23 cellular contexts compared by ENCODE assay signal in genomic region chr19:3753631-3754410, GRCh38. TPM values are rescaled to one million over a fixed set of nuclear protein-coding genes. Genes with fewer than 3 reads are reported as not detected.
DNase-seq lines count a peak whose midpoint lies in the region; ATAC-seq lines count a peak whose summit lies in the region.
"Had no signal": no experiment of that assay in that cellular context is flagged by ENCODE, and none has a peak within 500 bp of the region (broad histone marks: within the 10 kb centered on the region; RNA-seq: fewer than 3 reads in every experiment).

No MANE protein-coding gene starts in this region.

- no peak overlapping the region for H2BK15ac ChIP-seq in neuronal stem cell (ENCODE audit: low read length)

- no peak overlapping the region for H3K4me2 ChIP-seq in neuronal stem cell (ENCODE audit: insufficient read depth, low read length, poor library complexity, severe bottlenecking)
- H3K4me2 ChIP-seq: A549 had no signal

- peaks cover 17% of the 10 kb centered on the region for H3K4me1 Mint-ChIP-seq in stimulated activated naive CD8-positive, alpha-beta T cell treated with anti-CD3 and anti-CD28 coated beads, Interleukin-15, amount 100 ng/mL, for 72 hours
- H3K4me1 Mint-ChIP-seq: H9 had no signal

- H3K27me3 Mint-ChIP-seq in stimulated activated naive CD8-positive, alpha-beta T cell treated with anti-CD3 and anti-CD28 coated beads, Interleukin-15, amount 100 ng/mL, for 72 hours, result no peaks in the 10 kb centered on the region
- H3K27me3 Mint-ChIP-seq: CD4-positive, CD25-positive, alpha-beta regulatory T cell had no signal

- DNase-seq in stimulated activated naive CD8-positive, alpha-beta T cell treated with anti-CD3 and anti-CD28 coated beads, Interleukin-15, amount 100 ng/mL, for 72 hours, result no peak
- no peak for DNase-seq in stimulated activated naive CD8-positive, alpha-beta T cell treated with anti-CD3 and anti-CD28 coated beads, Interleukin-15, Interleukin-2, amounts not matched to agents 100 U/mL and 50 U/mL, for 24 hours
- no peak for DNase-seq in neuronal stem cell (ENCODE audit: low spot score)
- no peak for DNase-seq in aorta
- no peak for DNase-seq in SHP77 (lab: John Stamatoyannopoulos, UW)
- no peak for DNase-seq in NK-92 (lab: John Stamatoyannopoulos, UW; ENCODE audit: unreplicated experiment)
- DNase-seq: 8988T; ACHN; AML-193; BE2C; Caco-2; CD4-positive, CD25-positive, alpha-beta regulatory T cell; CD8-positive, alpha-beta T cell; DMS153; DND-41; GM23248; H9 had no signal

- no peak overlapping the region for H3K4ac ChIP-seq in neuronal stem cell (ENCODE audit: low read length)

- H2BK120ac ChIP-seq in neuronal stem cell (ENCODE audit: low read depth, low read length), result no peak overlapping the region

- no peaks in the 10 kb centered on the region for H3K27me3 ChIP-seq in HUES6 (ENCODE audit: control insufficient read depth, insufficient read depth, low read length)
- H3K27me3 ChIP-seq in neuronal stem cell (ENCODE audit: control insufficient read depth in 3 of 3, insufficient read depth in 3 of 3, low read depth in 1 of 3, low read length in 3 of 3), result no peaks in the 10 kb centered on the region
- H3K27me3 ChIP-seq in aorta (ENCODE audit: control insufficient read depth in 1 of 2, insufficient read depth in 2 of 2, low read length in 1 of 2), result no peaks in the 10 kb centered on the region
- H3K27me3 ChIP-seq: BE2C had no signal

- peaks cover 41% of the 10 kb centered on the region for H3K36me3 ChIP-seq in HUES6 (ENCODE audit: control insufficient read depth, insufficient read depth, low read length)
- peaks cover 12 to 29% of the 10 kb centered on the region in 2 donors for H3K36me3 ChIP-seq in neuronal stem cell (replicated peaks in 1 of 2; ENCODE audit: control insufficient read depth in 2 of 2, insufficient read depth in 2 of 2, low read length in 2 of 2)
- H3K36me3 ChIP-seq in aorta (ENCODE audit: control insufficient read depth in 1 of 2, insufficient read depth in 2 of 2, low read length in 1 of 2), result no peaks in the 10 kb centered on the region

- H4K8ac ChIP-seq in neuronal stem cell (ENCODE audit: low read depth, low read length), result peak overlapping the region; percentile 43

- no peak overlapping the region for H3K4me3 Mint-ChIP-seq in stimulated activated naive CD8-positive, alpha-beta T cell treated with anti-CD3 and anti-CD28 coated beads, Interleukin-15, amount 100 ng/mL, for 72 hours
- H3K4me3 Mint-ChIP-seq: CD8-positive, alpha-beta T cell; H9 had no signal

- H3K23ac ChIP-seq in neuronal stem cell (ENCODE audit: low read depth, low read length, poor library complexity), result no peak overlapping the region

- no peaks in the 10 kb centered on the region for H3K9me3 Mint-ChIP-seq in stimulated activated naive CD8-positive, alpha-beta T cell treated with anti-CD3 and anti-CD28 coated beads, Interleukin-15, amount 100 ng/mL, for 72 hours
- H3K9me3 Mint-ChIP-seq: CD4-positive, CD25-positive, alpha-beta regulatory T cell; CD8-positive, alpha-beta T cell; H9 had no signal

- no peak overlapping the region for H2AFZ ChIP-seq in neuronal stem cell (ENCODE audit: low read length)
- H2AFZ ChIP-seq: GM23248 had no signal

- H3K9me3 ChIP-seq in HUES6 (ENCODE audit: control insufficient read depth, insufficient read depth, low read depth, low read length) (no peaks in the 10 kb centered on the region), neuronal stem cell (replicated peaks in 1 of 2; ENCODE audit: control insufficient read depth in 2 of 2, insufficient read depth in 1 of 2, low read depth in 1 of 2, low read length in 2 of 2) (no peaks in the 10 kb centered on the region), aorta (ENCODE audit: control insufficient read depth, low read length) (no peaks in the 10 kb centered on the region)
- H3K9me3 ChIP-seq: A549, BE2C, Caco-2 had no signal

- no peak overlapping the region for H4K91ac ChIP-seq in neuronal stem cell (ENCODE audit: low read depth, low read length, poor library complexity)

- no peak overlapping the region for H3K18ac ChIP-seq in neuronal stem cell (ENCODE audit: low read length)

- peak overlapping the region; percentile 33 for H3K9ac ChIP-seq in HUES6 (ENCODE audit: low read length)
- H3K9ac ChIP-seq in neuronal stem cell (ENCODE audit: low read depth, low read length, poor library complexity), result no peak overlapping the region
- H3K9ac ChIP-seq: GM23248 had no signal

- ATAC-seq in stimulated activated naive CD8-positive, alpha-beta T cell treated with anti-CD3 and anti-CD28 coated beads, Interleukin-15, amount 100 ng/mL, for 72 hours, result peak; percentile 52
- ATAC-seq in stimulated activated naive CD8-positive, alpha-beta T cell treated with anti-CD3 and anti-CD28 coated beads, Interleukin-15, Interleukin-2, amounts not matched to agents 100 U/mL and 50 U/mL, for 24 hours, result no peak
- ATAC-seq in aorta (ENCODE audit: low FRiP score) (peak; percentile 26), GM18519 (IDR thresholded peaks at IDR 0.05; ENCODE audit: low FRiP score, unreplicated experiment) (no peak)
- ATAC-seq: A549; CD8-positive, alpha-beta T cell; HCT116 had no signal

- H2BK5ac ChIP-seq in neuronal stem cell (ENCODE audit: low read length), result no peak overlapping the region

- intact Hi-C loops in aorta (cut with DNase I), result no loop called here

- no peak overlapping the region for H3K27ac Mint-ChIP-seq in stimulated activated naive CD8-positive, alpha-beta T cell treated with anti-CD3 and anti-CD28 coated beads, Interleukin-15, amount 100 ng/mL, for 72 hours

- no peak overlapping the region for H3K27ac ChIP-seq in HUES6 (ENCODE audit: low read depth, low read length)
- H3K27ac ChIP-seq in neuronal stem cell (replicated peaks; ENCODE audit: low read length), result no peak overlapping the region
- no peak overlapping the region for H3K27ac ChIP-seq in aorta (ENCODE audit: low read depth in 1 of 2, low read length in 2 of 2)
- H3K27ac ChIP-seq: A549, C4-2B, GM23248 had no signal

- H3K79me1 ChIP-seq in neuronal stem cell (ENCODE audit: low read depth, low read length), result peaks cover 5% of the 10 kb centered on the region

- no peak overlapping the region for H3K14ac ChIP-seq in neuronal stem cell (ENCODE audit: low read length)

- H2BK12ac ChIP-seq in neuronal stem cell (ENCODE audit: low read length), result peak overlapping the region; percentile 58

- no peak overlapping the region for H2AK5ac ChIP-seq in neuronal stem cell (ENCODE audit: low read depth, low read length)

- WGBS in neuronal stem cell (ENCODE audit: extremely low coverage in 2 of 2, insufficient read length in 2 of 2, insufficient replicate concordance in 1 of 2), 2 donors, result no CpG with 5 or more reads among the region's 51 CpGs
- WGBS in aorta, 2 donors, result 95% methylated on average over 50 to 51 of the region's 51 CpGs

- no peaks in the 10 kb centered on the region for H3K4me1 ChIP-seq in HUES6 (ENCODE audit: control insufficient read depth, insufficient read depth, low read length)
- H3K4me1 ChIP-seq in neuronal stem cell (ENCODE audit: control insufficient read depth in 2 of 2, insufficient read depth in 1 of 2, low read depth in 1 of 2, low read length in 2 of 2), result no peaks in the 10 kb centered on the region
- H3K4me1 ChIP-seq in aorta (ENCODE audit: control insufficient read depth in 1 of 2, insufficient read depth in 2 of 2, low read length in 2 of 2), result no peaks in the 10 kb centered on the region
- H3K4me1 ChIP-seq: A549, BE2C, Caco-2 had no signal

- H3K4me3 ChIP-seq in HUES6 (ENCODE audit: low read depth, low read length) (no peak overlapping the region), neuronal stem cell (ENCODE audit: low read length in 2 of 2) (no peak overlapping the region), aorta (ENCODE audit: low read length in 2 of 2) (no peak overlapping the region)
- H3K4me3 ChIP-seq: A549, GM23248 had no signal

RNA-seq across cellular contexts. Expression of gene APBA3, which starts 7.7 kb away (rescaled TPM):
- polyA plus RNA-seq in neuronal stem cell (2013, experiment 1 of 2), result 19.0 TPM
- 17.8 TPM for polyA plus RNA-seq in neuronal stem cell (2013, experiment 2 of 2)
- 10 to 100 TPM; 15.7 to 24.3 TPM for total RNA-seq in aorta
- polyA plus RNA-seq in aorta, result 10 to 100 TPM in 1 of 2 donors, 1 to 10 TPM in 1; 7.1 to 25.6 TPM

RNA-seq across cellular contexts. Expression of gene MRPL54, which starts 8.7 kb away (rescaled TPM):
- 39.9 TPM for polyA plus RNA-seq in neuronal stem cell (2013, experiment 1 of 2)
- polyA plus RNA-seq in neuronal stem cell (2013, experiment 2 of 2), result 40.6 TPM
- 10 to 100 TPM; 39.6 to 40.7 TPM for total RNA-seq in aorta
- 100 to 1,000 TPM in 1 of 2 donors, 10 to 100 TPM in 1; 88.7 to 125 TPM for polyA plus RNA-seq in aorta

RNA-seq across cellular contexts. Expression of gene RAX2, which starts 18.2 kb away (rescaled TPM):
- 0.01 TPM for polyA plus RNA-seq in neuronal stem cell (2013, experiment 1 of 2)
- 0.03 TPM for polyA plus RNA-seq in neuronal stem cell (2013, experiment 2 of 2)
- not detected for total RNA-seq in aorta
- polyA plus RNA-seq in aorta, result not detected
- total RNA-seq: Caco-2; CD4-positive, CD25-positive, alpha-beta regulatory T cell; CD8-positive, alpha-beta T cell; GM23248; H1; H9 had no signal
- polyA plus RNA-seq: A549, GM23248 had no signal

RNA-seq across cellular contexts. Expression of gene MATK, which starts 32.4 kb away (rescaled TPM):
- 1.4 TPM for polyA plus RNA-seq in neuronal stem cell (2013, experiment 1 of 2)
- 1.6 TPM for polyA plus RNA-seq in neuronal stem cell (2013, experiment 2 of 2)
- 1 to 10 TPM; 1.9 to 2.0 TPM for total RNA-seq in aorta
- polyA plus RNA-seq in aorta, result 1 to 10 TPM; 1.7 to 5.5 TPM
- total RNA-seq: GM23248 had no signal
- polyA plus RNA-seq: GM23248 had no signal

RNA-seq across cellular contexts. Expression of gene TJP3, which starts 45.6 kb away (rescaled TPM):
- 23.4 TPM for polyA plus RNA-seq in neuronal stem cell (2013, experiment 1 of 2)
- 21.0 TPM for polyA plus RNA-seq in neuronal stem cell (2013, experiment 2 of 2)
- under 1 TPM; 0.26 to 0.60 TPM for total RNA-seq in aorta
- polyA plus RNA-seq in aorta, result 10 to 100 TPM in 1 of 2 donors, under 1 TPM in 1; 0.84 to 29.2 TPM
- total RNA-seq: GM23248 had no signal
- polyA plus RNA-seq: GM23248 had no signal

Comparison
In these comparisons a context has a peak if more than half of its experiments do, and no peak if none do; other contexts are left out.
1. ATAC-seq: peak in stimulated activated naive CD8-positive, alpha-beta T cell treated with anti-CD3 and anti-CD28 coated beads, Interleukin-15, amount 100 ng/mL, for 72 hours (single experiment) and aorta (single experiment); none in stimulated activated naive CD8-positive, alpha-beta T cell treated with anti-CD3 and anti-CD28 coated beads, Interleukin-15, Interleukin-2, amounts not matched to agents 100 U/mL and 50 U/mL, for 24 hours (single experiment) and GM18519 (single experiment).